20 cellular contexts compared by ENCODE assay signal in the genomic region with DNA sequence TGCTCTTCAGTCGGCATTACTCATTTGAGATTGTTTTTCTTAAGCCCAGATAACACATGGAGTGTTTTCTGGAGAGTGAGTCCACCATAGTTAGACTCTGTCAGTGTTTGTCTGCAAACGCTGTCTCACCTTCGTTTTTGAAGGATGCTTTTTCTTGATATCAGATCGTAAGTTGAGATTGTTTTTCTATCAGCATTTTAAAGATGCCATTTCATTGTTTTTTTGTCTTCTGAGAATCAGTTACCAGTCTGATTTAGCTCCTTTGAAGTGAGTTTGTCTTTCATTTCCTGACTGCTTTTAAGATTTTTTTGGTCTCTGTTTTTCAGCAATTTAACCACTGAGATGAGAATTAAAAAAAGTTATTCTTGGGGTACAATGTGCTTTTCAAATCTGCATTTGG.
A peak's percentile ranks its signal among the peaks of the same experiment; 100 is the strongest.
DNase-seq lines count a peak whose midpoint lies in the region; ATAC-seq and TF ChIP-seq lines count a peak whose summit lies in the region.
"Had no signal": no experiment of that assay in that cellular context is flagged by ENCODE, and none has a peak within 500 bp of the region (broad histone marks: within the 10 kb centered on the region; RNA-seq: fewer than 3 reads in every experiment).

No MANE protein-coding gene starts in this region.

- H2AFZ ChIP-seq in DND-41 (ENCODE audit: low read depth, low read length): peak overlapping the region; percentile 38; the same call in 1 of the 2 replicates
- H2AFZ ChIP-seq: GM23248, PC-9 had no signal

- H3K27ac ChIP-seq in DND-41 (ENCODE audit: low read length): peak overlapping the region; percentile 48
- H3K27ac ChIP-seq in caudate nucleus (ENCODE audit: low read depth, low read length): peak overlapping the region; percentile 14
- H3K27ac ChIP-seq in esophagus muscularis mucosa (replicated peaks in 1 of 4): no peak overlapping the region
- H3K27ac ChIP-seq: A549, GM23248, KMS-11, PC-9, SJCRH30 had no signal

- peak overlapping the region; percentile 22 for H3K4me3 Mint-ChIP-seq in activated naive CD4-positive, alpha-beta T cell treated with anti-CD3 and anti-CD28 coated beads, Interleukin-2, amount 10 ng/mL, durations not matched to agents 7 days and 5 days
- H3K4me3 Mint-ChIP-seq: CD14-positive monocyte had no signal

- TF ChIP-seq EP300 in esophagus muscularis mucosa (IDR thresholded peaks at IDR 0.05): no peak

- no peak overlapping the region for H3K9ac ChIP-seq in DND-41 (ENCODE audit: low read depth, low read length)
- H3K9ac ChIP-seq: GM23248, KMS-11 had no signal

- no peak for TF ChIP-seq CTCF in DND-41 (IDR thresholded peaks at IDR 0.05; ENCODE audit: borderline replicate concordance, extremely low read depth, low read length, poor library complexity, severe bottlenecking)
- TF ChIP-seq CTCF in esophagus muscularis mucosa (IDR thresholded peaks at IDR 0.05): no peak

- WGBS in esophagus muscularis mucosa: 60% methylated on average over 4 of the region's 4 CpGs

- H3K4me3 ChIP-seq in DND-41 (ENCODE audit: low read depth in 1 of 2, low read length in 2 of 2) (peak overlapping the region in 1 of 2 experiments; percentile 18; a peak in 1 of 4 replicates), esophagus muscularis mucosa (no peak overlapping the region)
- H3K4me3 ChIP-seq: A549, GM23248, PC-9, SJCRH30 had no signal

- H4K20me1 ChIP-seq in DND-41 (ENCODE audit: insufficient read depth, low read length): no peaks in the 10 kb centered on the region

- CTCF ChIA-PET in activated naive CD4-positive, alpha-beta T cell treated with anti-CD3 and anti-CD28 coated beads, Interleukin-2, amount 10 ng/mL, durations not matched to agents 7 days and 5 days (lab: Charles Lee): no interaction called here

- H3K36me3 ChIP-seq in DND-41 (ENCODE audit: insufficient read depth, low read length) (no peaks in the 10 kb centered on the region), esophagus muscularis mucosa (no peaks in the 10 kb centered on the region)
- H3K36me3 ChIP-seq: SJCRH30 had no signal

- H3K79me2 ChIP-seq in DND-41 (ENCODE audit: insufficient read depth, low read length): no peaks in the 10 kb centered on the region

- H3K9me3 ChIP-seq in DND-41 (ENCODE audit: insufficient read depth, low read length, severe bottlenecking) (no peaks in the 10 kb centered on the region), esophagus muscularis mucosa (no peaks in the 10 kb centered on the region)
- H3K9me3 ChIP-seq: A549, SJCRH30 had no signal

- ATAC-seq in DND-41 (ENCODE audit: insufficient read depth, low read depth): peak; percentile 56; the same call in 2 of the 3 replicates
- ATAC-seq: A549 had no signal

- peaks cover 28% of the 10 kb centered on the region for H3K4me1 Mint-ChIP-seq in activated naive CD4-positive, alpha-beta T cell treated with anti-CD3 and anti-CD28 coated beads, Interleukin-2, amount 10 ng/mL, durations not matched to agents 7 days and 5 days
- H3K4me1 Mint-ChIP-seq: CD14-positive monocyte had no signal

- no peaks in the 10 kb centered on the region for H3K9me3 Mint-ChIP-seq in activated naive CD4-positive, alpha-beta T cell treated with anti-CD3 and anti-CD28 coated beads, Interleukin-2, amount 10 ng/mL, durations not matched to agents 7 days and 5 days

- H3K4me2 ChIP-seq in DND-41 (ENCODE audit: insufficient read depth, low read length): peak overlapping the region; percentile 50
- H3K4me2 ChIP-seq: A549, KMS-11, PC-9 had no signal

- DNase-seq in activated naive CD4-positive, alpha-beta T cell treated with anti-CD3 and anti-CD28 coated beads, Interleukin-2, amount 10 ng/mL, durations not matched to agents 7 days and 5 days: no peak
- no peak for DNase-seq in activated naive CD4-positive, alpha-beta T cell treated with anti-CD3 and anti-CD28 coated beads, Interleukin-2, amount 50 U/mL, for 16 hours
- DNase-seq in DND-41 (no peak), caudate nucleus (lab: John Stamatoyannopoulos, UW) (no peak), superior temporal gyrus (ENCODE audit: extremely low spot score) (peak; percentile 35), NCI-H82 treated with DMSO at 0.1 percent for 48 hours (lab: John Stamatoyannopoulos, UW; ENCODE audit: unreplicated experiment) (no peak), NCI-H146 (lab: John Stamatoyannopoulos, UW) (no peak), esophagus muscularis mucosa (ENCODE audit: extremely low spot score) (no peak)
- DNase-seq: Calu3, GM23248, HCEC 1CT, NCI-H1092, NCI-H2081 treated with DMSO at 0.1 percent for 48 hours, NCI-H510A treated with DMSO at 0.1 percent for 48 hours, NCI-H82, PC-9, SJCRH30 had no signal

- peaks cover 32% of the 10 kb centered on the region for H3K27me3 Mint-ChIP-seq in activated naive CD4-positive, alpha-beta T cell treated with anti-CD3 and anti-CD28 coated beads, Interleukin-2, amount 10 ng/mL, durations not matched to agents 7 days and 5 days

- H3K27me3 ChIP-seq in DND-41 (ENCODE audit: insufficient read depth, low read length, poor library complexity): no peaks in the 10 kb centered on the region
- H3K27me3 ChIP-seq in esophagus muscularis mucosa: peaks cover 0 to 24% (median 0%) of the 10 kb centered on the region in 4 donors
- H3K27me3 ChIP-seq: SJCRH30 had no signal

- peaks cover 18% of the 10 kb centered on the region for H3K4me1 ChIP-seq in DND-41 (ENCODE audit: insufficient read depth, low read length)
- H3K4me1 ChIP-seq in esophagus muscularis mucosa: no peaks in the 10 kb centered on the region
- H3K4me1 ChIP-seq: A549, SJCRH30 had no signal

- intact Hi-C loops in esophagus muscularis mucosa (cut with DNase I): no loop called here

- TF ChIP-seq POLR2A in esophagus muscularis mucosa (IDR thresholded peaks at IDR 0.05; ENCODE audit: low read depth): no peak

- peak overlapping the region; percentile 83 for H3K27ac Mint-ChIP-seq in activated naive CD4-positive, alpha-beta T cell treated with anti-CD3 and anti-CD28 coated beads, Interleukin-2, amount 10 ng/mL, durations not matched to agents 7 days and 5 days
- H3K27ac Mint-ChIP-seq: CD14-positive monocyte had no signal

- peaks cover 3% of the 10 kb centered on the region for H3K36me3 Mint-ChIP-seq in activated naive CD4-positive, alpha-beta T cell treated with anti-CD3 and anti-CD28 coated beads, Interleukin-2, amount 10 ng/mL, durations not matched to agents 7 days and 5 days
- H3K36me3 Mint-ChIP-seq: CD14-positive monocyte had no signal

Comparison
In these comparisons a context has a peak if more than half of its experiments do, and no peak if none do; other contexts are left out.
1. H3K27ac ChIP-seq: peak in DND-41 (single experiment) and caudate nucleus (single experiment); none in esophagus muscularis mucosa (0 of 4).